In the genomic region with DNA sequence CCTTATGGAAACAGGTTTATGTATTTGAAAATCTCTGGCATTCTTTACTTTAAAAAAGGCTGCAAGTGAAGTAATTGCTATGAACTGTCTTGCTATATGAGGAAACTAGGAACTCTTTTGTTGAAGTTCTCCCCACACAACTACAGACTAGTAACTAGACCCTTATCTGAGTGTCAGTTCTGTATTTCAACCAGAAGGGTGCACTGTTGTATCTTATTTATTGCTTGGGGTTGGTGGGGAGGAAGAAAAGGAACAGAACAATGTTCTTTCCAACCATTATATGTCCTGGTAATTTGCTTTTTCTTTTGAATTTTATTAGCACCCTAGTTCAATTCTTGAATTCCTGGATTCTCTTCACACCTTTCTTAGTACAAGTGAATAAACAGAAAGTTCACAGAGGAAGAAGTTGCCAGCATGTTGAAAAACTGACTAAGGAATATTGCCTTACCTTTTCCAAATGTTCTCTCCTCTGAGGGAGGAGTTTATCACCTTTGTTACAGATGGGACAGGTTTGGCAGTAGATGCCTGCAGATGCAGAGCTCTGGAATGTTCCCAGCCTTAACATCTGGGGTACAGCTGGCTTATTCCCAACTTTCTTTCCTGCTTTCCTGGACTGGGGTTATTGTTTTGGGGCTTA, we compare ENCODE assay signal across 8 cellular contexts.
DNase-seq lines count a peak whose midpoint lies in the region; ATAC-seq, FAIRE-seq and TF ChIP-seq lines count a peak whose summit lies in the region.

No MANE protein-coding gene starts in this region.

- POLR2A ChIA-PET in Caco-2 (lab: Charles Lee) = no interaction called here

- H3K9ac ChIP-seq in NT2/D1 (ENCODE audit: insufficient read length, low read depth) = no peak overlapping the region

- no TSS peak for BruUV-seq in Caco-2 (replicated peaks; lab: Mats Ljungman, UMichigan)

- no peaks in the 10 kb centered on the region for H3K36me3 Mint-ChIP-seq in Caco-2 (ENCODE audit: insufficient read depth, unreplicated experiment)

- H3K27ac Mint-ChIP-seq in Caco-2 (ENCODE audit: unreplicated experiment) = no peak overlapping the region

- H3K27me3 ChIP-seq in Caco-2 (replicated peaks; ENCODE audit: control insufficient read depth, insufficient read depth, low read length) = no peaks in the 10 kb centered on the region
- no peaks in the 10 kb centered on the region for H3K27me3 ChIP-seq in NT2/D1 (ENCODE audit: insufficient read depth, insufficient read length)
- H3K27me3 ChIP-seq in lower lobe of right lung (ENCODE audit: low read depth) = no peaks in the 10 kb centered on the region

- H3K4me1 Mint-ChIP-seq in Caco-2 (ENCODE audit: low read depth, unreplicated experiment) = no peaks in the 10 kb centered on the region

- no peak overlapping the region for H3K4me3 ChIP-seq in Caco-2 (ENCODE audit: low read depth, low read length)
- H3K4me3 ChIP-seq in NT2/D1 (ENCODE audit: insufficient read length, low read depth) = no peak overlapping the region
- H3K4me3 ChIP-seq in lower lobe of right lung = no peak overlapping the region

- CTCF ChIA-PET in Caco-2 (lab: Charles Lee) = interaction anchor here (1.3 kb wide), 1 partner anchor 645 kb away, joined by 4 read pairs; no protein-coding TSS in a partner anchor

- peak; percentile 62 for FAIRE-seq in colon (lab: Jason Lieb, UNC)

- intact Hi-C loops in Caco-2 (cut with micrococcal nuclease; ENCODE audit: unreplicated experiment) = loop anchor here (5.0 kb wide), 2 partner anchors 365 to 645 kb away; no protein-coding TSS in a partner anchor
- intact Hi-C loops in lower lobe of right lung (cut with DNase I) = no loop called here

- peak; percentile 46 to 61 for TF ChIP-seq CTCF in Caco-2 (IDR thresholded peaks at IDR 0.05; ENCODE audit: insufficient read depth in 1 of 2, low read depth in 1 of 2, low read length in 1 of 2, severe bottlenecking in 1 of 2, unreplicated experiment in 1 of 2)
- TF ChIP-seq CTCF in lower lobe of right lung (IDR thresholded peaks at IDR 0.05) = peak; percentile 71

- DNase-seq in Caco-2 = peak in 1 of 2 experiments; percentile 35
- DNase-seq in NT2/D1 (ENCODE audit: low read depth, low spot score) = peak; percentile 16
- no peak for DNase-seq in lower lobe of right lung
- DNase-seq in effector CD4-positive, alpha-beta T cell = no peak
- DNase-seq in activated effector memory CD4-positive, alpha-beta T cell treated with Interleukin-2 at 50 U/mL for 16 hours = no peak

- ATAC-seq in GM18909 (IDR thresholded peaks at IDR 0.05; ENCODE audit: poor library complexity, unreplicated experiment) (peak; percentile 72), HG03521 (IDR thresholded peaks at IDR 0.05; ENCODE audit: unreplicated experiment) (peak; percentile 69), lower lobe of right lung (peak; percentile 79 to 86)

- H3K9me3 ChIP-seq in Caco-2 (no peaks in the 10 kb centered on the region), NT2/D1 (ENCODE audit: insufficient read depth, low read length) (no peaks in the 10 kb centered on the region), lower lobe of right lung (no peaks in the 10 kb centered on the region)

- no peaks in the 10 kb centered on the region for H3K9me3 Mint-ChIP-seq in Caco-2 (ENCODE audit: unreplicated experiment)

- H3K36me3 ChIP-seq in Caco-2 (ENCODE audit: control insufficient read depth, insufficient read depth, low read length) = no peaks in the 10 kb centered on the region
- H3K36me3 ChIP-seq in NT2/D1 (ENCODE audit: insufficient read depth, insufficient read length, low read length) = no peaks in the 10 kb centered on the region
- H3K36me3 ChIP-seq in lower lobe of right lung = no peaks in the 10 kb centered on the region

- H3K4me1 ChIP-seq in Caco-2 (no peaks in the 10 kb centered on the region), NT2/D1 (ENCODE audit: insufficient read depth, insufficient read length) (no peaks in the 10 kb centered on the region), lower lobe of right lung (no peaks in the 10 kb centered on the region)

- peaks cover 6% of the 10 kb centered on the region for H3K27me3 Mint-ChIP-seq in Caco-2 (ENCODE audit: insufficient read depth, unreplicated experiment)

- H3K4me3 Mint-ChIP-seq in Caco-2 (ENCODE audit: unreplicated experiment) = no peak overlapping the region

- H3K27ac ChIP-seq in lower lobe of right lung = no peak overlapping the region
